ENCODE assay signal across 8 cellular contexts in the genomic region with DNA sequence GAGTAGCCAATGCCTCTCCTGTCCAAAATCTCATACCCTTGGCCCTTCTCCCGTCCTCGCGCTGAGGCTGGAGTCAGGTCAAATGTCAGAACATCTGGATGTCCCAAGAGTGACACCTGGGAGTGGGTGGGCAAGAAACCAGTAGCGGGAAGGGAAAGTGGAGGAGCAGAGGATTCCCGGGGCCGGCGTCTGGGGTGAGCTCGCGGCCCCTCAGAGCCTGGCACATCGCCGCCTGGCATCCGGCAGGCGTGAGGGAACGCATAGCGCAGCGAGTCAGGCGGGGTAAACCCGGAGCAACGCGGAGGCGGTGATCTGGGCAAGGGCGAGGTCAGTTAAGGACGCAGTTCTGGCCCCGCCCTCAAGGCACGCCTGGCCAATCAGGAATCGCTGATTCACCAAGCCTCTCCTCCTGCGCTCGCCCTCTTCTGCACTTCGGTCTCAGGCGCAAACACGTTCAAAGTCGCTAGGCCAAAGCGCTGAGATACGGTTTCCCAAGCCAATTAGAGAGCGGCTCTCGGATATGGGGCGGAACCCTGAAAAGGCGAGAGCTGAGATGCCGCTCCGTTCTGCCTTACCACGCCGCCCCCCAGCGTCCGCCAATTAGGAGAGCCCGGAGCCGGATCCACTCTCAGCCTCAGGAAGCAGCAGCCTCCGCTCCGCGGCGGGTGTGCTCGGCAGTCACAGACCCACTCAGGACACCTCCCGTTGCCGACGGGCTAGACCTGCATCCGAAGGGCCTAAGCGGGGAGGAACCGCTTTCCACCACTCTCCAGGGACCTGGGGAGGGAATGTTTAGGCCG. TPM values are rescaled to one million over a fixed set of nuclear protein-coding genes. Genes with fewer than 3 reads are reported as not detected.
DNase-seq lines count a peak whose midpoint lies in the region; ATAC-seq and TF ChIP-seq lines count a peak whose summit lies in the region.

No MANE protein-coding gene starts in this region.

- POLR2A ChIA-PET in SK-N-SH (lab: Yijun Ruan, JAX) = interaction anchor here (0.8 to 3.0 kb wide), 9 partner anchors 23 to 277 kb away, joined by 3 to 18 read pairs (median 5); partner anchors contain the start of genes B3GALT4, HSD17B8, RING1 and RPS18

- H3K27me3 ChIP-seq in GM06990 (replicated peaks; ENCODE audit: control insufficient read depth, insufficient read depth, low read length) = no peaks in the 10 kb centered on the region
- no peaks in the 10 kb centered on the region for H3K27me3 ChIP-seq in SK-N-SH (ENCODE audit: insufficient read depth)
- H3K27me3 ChIP-seq in thoracic aorta (replicated peaks; ENCODE audit: insufficient read depth) = peaks cover 8% of the 10 kb centered on the region

- H3K27ac ChIP-seq in SK-N-SH (ENCODE audit: low read depth in 2 of 2, low read length in 1 of 2) (peak overlapping the region; percentile 96), thoracic aorta (peak overlapping the region; percentile 94 to 95)

- H3K36me3 ChIP-seq in GM06990 (ENCODE audit: control insufficient read depth, insufficient read depth, low read length) (peaks cover 2% of the 10 kb centered on the region), SK-N-SH (replicated peaks in 1 of 2; ENCODE audit: control insufficient read depth in 1 of 2, insufficient read depth in 2 of 2, low read length in 1 of 2) (peaks cover 6 to 16% of the 10 kb centered on the region in 2 experiments), thoracic aorta (peaks cover 10% of the 10 kb centered on the region)

- peaks cover 10% of the 10 kb centered on the region; the same call in 1 of the 2 replicates for H3K79me2 ChIP-seq in SK-N-SH (ENCODE audit: insufficient read depth)

- CTCF ChIA-PET in SK-N-SH (lab: Yijun Ruan, JAX) = interaction anchor here (0.6 to 7.3 kb wide), 58 partner anchors 10 to 839 kb away, joined by 3 to 96 read pairs (median 6); partner anchors contain the start of genes B3GALT4, HLA-DMA, HLA-DMB and HLA-DOA

- no peak for TF ChIP-seq EP300 in SK-N-SH (IDR thresholded peaks at IDR 0.05; ENCODE audit: borderline replicate concordance in 1 of 2, low read depth in 1 of 2, low read length in 1 of 2)

- peak overlapping the region; percentile 84 for H2AFZ ChIP-seq in SK-N-SH (ENCODE audit: low read depth)

- no peaks in the 10 kb centered on the region for H4K20me1 ChIP-seq in SK-N-SH (ENCODE audit: insufficient read depth)

- H3K4me1 Mint-ChIP-seq in activated naive CD8-positive, alpha-beta T cell (ENCODE audit: low read depth) = peaks cover 32% of the 10 kb centered on the region

- ATAC-seq in HG02571 (IDR thresholded peaks at IDR 0.05; ENCODE audit: unreplicated experiment) (peak; percentile 86), omental fat pad (ENCODE audit: low FRiP score) (peak; percentile 96), thoracic aorta (ENCODE audit: insufficient number of reproducible peaks, low FRiP score, low read depth) (peak; percentile 98)

- H3K9me3 ChIP-seq in SK-N-SH (no peaks in the 10 kb centered on the region), thoracic aorta (no peaks in the 10 kb centered on the region)

- H3K27ac Mint-ChIP-seq in activated naive CD8-positive, alpha-beta T cell = peak overlapping the region; percentile 91

- peak overlapping the region; percentile 98 for H3K4me2 ChIP-seq in SK-N-SH

- H3K9me3 Mint-ChIP-seq in activated naive CD8-positive, alpha-beta T cell (ENCODE audit: low read depth) = no peaks in the 10 kb centered on the region

- peaks cover 11% of the 10 kb centered on the region for H3K36me3 Mint-ChIP-seq in activated naive CD8-positive, alpha-beta T cell

- no peak for TF ChIP-seq CTCF in GM06990 (IDR thresholded peaks at IDR 0.05; ENCODE audit: insufficient read depth, low read length, poor library complexity, severe bottlenecking)
- TF ChIP-seq CTCF in SK-N-SH (IDR thresholded peaks at IDR 0.05) = no peak
- TF ChIP-seq CTCF in omental fat pad (IDR thresholded peaks at IDR 0.05) = peak in 1 of 3 donors; percentile 14
- TF ChIP-seq CTCF in thoracic aorta (IDR thresholded peaks at IDR 0.05) = no peak

- peak overlapping the region; percentile 92 for H3K4me3 ChIP-seq in GM06990 (replicated peaks; ENCODE audit: low read depth, low read length)
- peak overlapping the region; percentile 62 to 76 for H3K4me3 ChIP-seq in SK-N-SH (ENCODE audit: low read depth in 2 of 2, low read length in 1 of 2)
- H3K4me3 ChIP-seq in thoracic aorta = peak overlapping the region; percentile 71

- peaks cover 41% of the 10 kb centered on the region for H3F3A ChIP-seq in SK-N-SH (replicated peaks; ENCODE audit: insufficient read depth)

- no peaks in the 10 kb centered on the region for H3K9me2 ChIP-seq in SK-N-SH

- H3K4me1 ChIP-seq in SK-N-SH (ENCODE audit: control insufficient read depth in 1 of 2, insufficient read depth in 2 of 2, low read depth in 1 of 2, low read length in 1 of 2) (peaks cover 21 to 30% of the 10 kb centered on the region in 2 experiments), thoracic aorta (ENCODE audit: control insufficient read depth in 1 of 2, low read depth in 2 of 2) (peaks cover 12 to 25% of the 10 kb centered on the region in 2 donors)

- H3K27me3 Mint-ChIP-seq in activated naive CD8-positive, alpha-beta T cell = no peaks in the 10 kb centered on the region

- DNase-seq in GM06990 (ENCODE audit: extremely low read depth, insufficient read length) (peak; percentile 95), NCI-H1048 (lab: John Stamatoyannopoulos, UW) (peak; percentile 96), SK-N-SH (peak; percentile 88), glomerular visceral epithelial cell (ENCODE audit: extremely low spot score) (peak; percentile 99), omental fat pad (ENCODE audit: low spot score) (peak; percentile 91), thoracic aorta (ENCODE audit: low spot score) (peak; percentile 94)

- H3K4me3 Mint-ChIP-seq in activated naive CD8-positive, alpha-beta T cell = peak overlapping the region; percentile 90

- H3K9ac ChIP-seq in SK-N-SH = peak overlapping the region; percentile 90

- 0% methylated on average over 14 of the region's 58 CpGs for WGBS in SK-N-SH (ENCODE audit: low lambda C conversion rate)

- TF ChIP-seq RAD21 in SK-N-SH (IDR thresholded peaks at IDR 0.05; ENCODE audit: low read length) = no peak

TF ChIP-seq in SK-N-SH, 30 proteins besides CTCF, POLR2A, EP300 and RAD21 (continues in another document):
- TF ChIP-seq TEAD4 (IDR thresholded peaks at IDR 0.05; ENCODE audit: borderline replicate concordance, insufficient read depth) = no peak
- peak; percentile 49; the same call in 1 of the 2 replicates for TF ChIP-seq MXI1 (IDR thresholded peaks at IDR 0.05; ENCODE audit: low read depth, low read length)
- 0 out of 2 replicates have a peak, but pooled peaks have one; percentile 33 for TF ChIP-seq SIN3A (IDR thresholded peaks at IDR 0.05; ENCODE audit: borderline replicate concordance, low read depth, low read length)
- peak; percentile 27 for TF ChIP-seq CHD2 (IDR thresholded peaks at IDR 0.05; ENCODE audit: low read length, partially characterized antibody)
- TF ChIP-seq NRF1 (IDR thresholded peaks at IDR 0.05; ENCODE audit: low read depth, low read length) = peak; percentile 65
- peak; percentile 59 for TF ChIP-seq GABPA (IDR thresholded peaks at IDR 0.05; ENCODE audit: low read depth)
- peak; percentile 78; the same call in 1 of the 2 replicates for TF ChIP-seq TAF1 (IDR thresholded peaks at IDR 0.05; ENCODE audit: borderline replicate concordance, low read depth, low read length)
- TF ChIP-seq SMC3 (IDR thresholded peaks at IDR 0.05; ENCODE audit: low read depth, low read length) = no peak
- TF ChIP-seq POLR2AphosphoS5 (IDR thresholded peaks at IDR 0.05; ENCODE audit: low read depth, low read length) = peak; percentile 85
- TF ChIP-seq RFX5 (IDR thresholded peaks at IDR 0.05; ENCODE audit: low read length) = peak; percentile 85
- TF ChIP-seq, protein P1, sequence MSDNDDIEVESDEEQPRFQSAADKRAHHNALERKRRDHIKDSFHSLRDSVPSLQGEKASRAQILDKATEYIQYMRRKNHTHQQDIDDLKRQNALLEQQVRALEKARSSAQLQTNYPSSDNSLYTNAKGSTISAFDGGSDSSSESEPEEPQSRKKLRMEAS (IDR thresholded peaks at IDR 0.05; ENCODE audit: low read depth) = peak; percentile 86; the same call in 1 of the 2 replicates
- no peak for TF ChIP-seq TCF12 (IDR thresholded peaks at IDR 0.05)
- TF ChIP-seq RXRA (IDR thresholded peaks at IDR 0.05; ENCODE audit: borderline replicate concordance, low read depth) = peak; percentile 70; the same call in 1 of the 2 replicates

RNA-seq across cellular contexts. Expression of gene VPS52, which starts 22.5 kb away (rescaled TPM):
- polyA plus RNA-seq in SK-N-SH (2012; rRNA removed) = 74.0 and 90.7 TPM in 2 replicates
- 23.9 and 31.7 TPM in 2 replicates for polyA plus RNA-seq in SK-N-SH (2012; cell fraction: cytosol; rRNA removed)
- 206 and 352 TPM in 2 replicates for polyA plus RNA-seq in SK-N-SH (2012; cell fraction: nucleus; rRNA removed)
- 10 to 100 TPM; 20.2 to 54.5 (median 34.3) TPM for total RNA-seq in omental fat pad
- 10 to 100 TPM; 31.4 to 43.2 TPM for total RNA-seq in thoracic aorta

RNA-seq across cellular contexts. Expression of gene RPS18, which starts 22.7 kb away (rescaled TPM):
- polyA plus RNA-seq in SK-N-SH (2012; rRNA removed) = 12,112 and 13,423 TPM in 2 replicates
- polyA plus RNA-seq in SK-N-SH (2012; cell fraction: cytosol; rRNA removed) = 12,756 and 13,510 TPM in 2 replicates
- 3,736 and 4,039 TPM in 2 replicates for polyA plus RNA-seq in SK-N-SH (2012; cell fraction: nucleus; rRNA removed)
- 1,000 to 10,000 TPM; 2,708 to 4,129 (median 3,024) TPM for total RNA-seq in omental fat pad
- 1,000 to 10,000 TPM; 1,163 to 1,178 TPM for total RNA-seq in thoracic aorta

RNA-seq across cellular contexts. Expression of gene B3GALT4, which starts 27.8 kb away (rescaled TPM):
- polyA plus RNA-seq in SK-N-SH (2012; rRNA removed) = 0.55 and 0.56 TPM in 2 replicates
- 0.27 and 0.42 TPM in 2 replicates for polyA plus RNA-seq in SK-N-SH (2012; cell fraction: cytosol; rRNA removed)
- 0.38 TPM in 2 replicates for polyA plus RNA-seq in SK-N-SH (2012; cell fraction: nucleus; rRNA removed)
- total RNA-seq in omental fat pad = 10 to 100 TPM in 1 of 4 donors, 1 to 10 TPM in 3; 6.7 to 15.9 (median 7.9) TPM
- total RNA-seq in thoracic aorta = 10 to 100 TPM; 18.1 to 27.3 TPM

RNA-seq across cellular contexts. Expression of gene WDR46, which starts 39.9 kb away (rescaled TPM):
- 153 and 172 TPM in 2 replicates for polyA plus RNA-seq in SK-N-SH (2012; rRNA removed)
- 76.0 and 91.7 TPM in 2 replicates for polyA plus RNA-seq in SK-N-SH (2012; cell fraction: cytosol; rRNA removed)
- 421 and 466 TPM in 2 replicates for polyA plus RNA-seq in SK-N-SH (2012; cell fraction: nucleus; rRNA removed)
- total RNA-seq in omental fat pad (100 to 1,000 TPM in 1 of 4 donors, 10 to 100 TPM in 3; 49.7 to 103 (median 54.3) TPM), thoracic aorta (10 to 100 TPM; 42.6 to 60.3 TPM)

RNA-seq across cellular contexts. Expression of gene PFDN6, which starts 40.3 kb away (rescaled TPM):
- polyA plus RNA-seq in SK-N-SH (2012; rRNA removed) = 182 and 213 TPM in 2 replicates
- 233 and 285 TPM in 2 replicates for polyA plus RNA-seq in SK-N-SH (2012; cell fraction: cytosol; rRNA removed)
- 113 and 143 TPM in 2 replicates for polyA plus RNA-seq in SK-N-SH (2012; cell fraction: nucleus; rRNA removed)
- total RNA-seq in omental fat pad (10 to 100 TPM; 16.0 to 30.8 (median 23.1) TPM), thoracic aorta (10 to 100 TPM; 26.8 to 31.9 TPM)

Comparison
In these comparisons a context has a peak if more than half of its experiments do, and no peak if none do; other contexts are left out.
1. Peak in every context shown above with its lines: DNase-seq, ATAC-seq, H3K4me3 ChIP-seq and H3K27ac ChIP-seq.